Comparison of ENCODE assay signal across 12 cellular contexts in the genomic region with DNA sequence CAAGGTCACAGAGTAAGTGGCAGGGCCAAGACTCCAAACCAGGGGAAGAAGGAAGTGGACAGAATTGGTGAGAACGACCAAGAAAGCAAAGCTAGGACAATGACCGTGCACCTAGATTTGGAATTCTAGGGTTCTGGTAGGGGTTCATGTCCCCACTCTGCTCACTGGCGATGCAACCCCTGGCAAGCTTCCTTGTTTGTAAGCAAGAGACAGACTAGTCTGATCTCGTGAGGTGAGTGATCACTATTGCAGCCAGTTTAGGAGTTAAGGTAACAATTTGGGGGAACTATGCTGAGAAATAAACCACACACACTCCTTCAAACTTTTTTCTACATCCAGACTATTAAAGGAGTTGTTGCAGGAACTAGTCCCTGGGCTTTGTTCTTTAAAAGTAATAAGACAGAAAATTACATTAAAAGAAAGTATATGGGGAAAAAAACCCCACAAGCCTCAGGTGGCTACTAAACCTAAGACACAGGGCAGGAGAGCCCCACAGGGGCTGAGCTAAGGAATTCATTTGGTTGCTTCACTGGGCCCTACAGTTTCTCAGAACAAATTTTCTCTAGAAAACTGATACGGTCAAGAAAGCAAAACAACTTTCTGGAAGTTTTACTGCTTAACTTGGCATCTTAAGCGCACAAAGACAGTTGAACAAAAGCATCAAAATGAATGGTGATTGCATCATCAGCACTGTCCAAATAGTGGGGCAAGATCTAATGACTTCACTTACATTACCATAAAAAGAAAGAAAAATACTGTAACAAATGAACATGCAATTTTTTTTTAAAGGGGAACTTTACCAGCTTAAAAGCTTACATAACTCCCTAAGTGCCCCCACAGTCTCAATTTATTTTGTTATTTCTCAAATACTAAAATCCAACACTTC. TPM values are rescaled to one million over a fixed set of nuclear protein-coding genes. Genes with fewer than 3 reads are reported as not detected.
DNase-seq lines count a peak whose midpoint lies in the region; ATAC-seq and TF ChIP-seq lines count a peak whose summit lies in the region.
"Had no signal": no experiment of that assay in that cellular context is flagged by ENCODE, and none has a peak within 500 bp of the region (broad histone marks: within the 10 kb centered on the region; RNA-seq: fewer than 3 reads in every experiment).

No MANE protein-coding gene starts in this region.

- peak overlapping the region; percentile 33 to 41 for H3K27ac ChIP-seq in uterus
- H3K27ac ChIP-seq: prostate gland, WERI-Rb-1 had no signal

- H3K36me3 ChIP-seq in adipocyte (ENCODE audit: control insufficient read depth, insufficient read depth, low read length, severe bottlenecking): peaks cover 31% of the 10 kb centered on the region
- no peaks in the 10 kb centered on the region for H3K36me3 ChIP-seq in uterus

- H3K9me3 ChIP-seq in adipocyte (ENCODE audit: control insufficient read depth, low read length) (no peaks in the 10 kb centered on the region), uterus (no peaks in the 10 kb centered on the region)
- H3K9me3 ChIP-seq: prostate gland, tibial nerve had no signal

- H3K4me3 ChIP-seq in adipocyte (ENCODE audit: low read length) (peak overlapping the region; percentile 37), uterus (no peak overlapping the region)
- H3K4me3 ChIP-seq: prostate gland, tibial nerve had no signal

- DNase-seq in Right ventricle myocardium superior (no peak), cardiac septum (ENCODE audit: low spot score) (no peak), adipocyte (ENCODE audit: low read depth) (peak; percentile 69), iris pigment epithelial cell (ENCODE audit: low read depth) (peak; percentile 84), uterus (no peak), GM13976 (ENCODE audit: low spot score) (no peak), NCI-H510A (lab: John Stamatoyannopoulos, UW) (no peak), dermis blood vessel endothelial cell (no peak)
- DNase-seq: NCI-H446, WERI-Rb-1 had no signal

- TF ChIP-seq CTCF in uterus (IDR thresholded peaks at IDR 0.05) (no peak), GM13976 (IDR thresholded peaks at IDR 0.05; ENCODE audit: borderline replicate concordance, control extremely low read depth, extremely low read depth, insufficient read depth, missing control alignments) (no peak)

- ATAC-seq in Right ventricle myocardium superior (ENCODE audit: poor library complexity): peak; percentile 49

- no peaks in the 10 kb centered on the region for H3K27me3 ChIP-seq in adipocyte (replicated peaks; ENCODE audit: control insufficient read depth, insufficient read depth, low read length)
- H3K27me3 ChIP-seq in uterus: no peaks in the 10 kb centered on the region
- H3K27me3 ChIP-seq: tibial nerve had no signal

- no peak for TF ChIP-seq POLR2A in uterus (IDR thresholded peaks at IDR 0.05)

- intact Hi-C loops in Right ventricle myocardium superior (cut with DNase I): no loop called here
- intact Hi-C loops in cardiac septum (cut with DNase I): loop anchor here (5.0 kb wide), 1 partner anchor 48 kb away; a partner anchor contains a TSS
- intact Hi-C loops in uterus (cut with DNase I; ENCODE audit: low total_unique reads): no loop called here

- peak overlapping the region; percentile 33 for H3K9ac ChIP-seq in adipocyte (ENCODE audit: low read length)

- peaks cover 35% of the 10 kb centered on the region for H3K4me1 ChIP-seq in adipocyte (ENCODE audit: control insufficient read depth, insufficient read depth, low read length)
- H3K4me1 ChIP-seq in uterus: no peaks in the 10 kb centered on the region
- H3K4me1 ChIP-seq: prostate gland had no signal

- in situ Hi-C loops in GM13976 (cut with MboI; ENCODE audit: low sequenced_read_pairs, unreplicated experiment): no loop called here

RNA-seq across cellular contexts. Expression of a gene that starts 47.8 kb away (rescaled TPM):
- total RNA-seq in Right ventricle myocardium superior (25.2 TPM), cardiac septum (43.9 TPM), uterus (100 to 1,000 TPM in 1 of 4 donors, 10 to 100 TPM in 3; 72.9 to 251 (median 86.4) TPM), dermis blood vessel endothelial cell (89.7 and 112 TPM in 2 replicates)

Comparison
In these comparisons a context has a peak if more than half of its experiments do, and no peak if none do; other contexts are left out.
1. DNase-seq: peak in adipocyte (single experiment) and iris pigment epithelial cell (single experiment); none in Right ventricle myocardium superior (single experiment), cardiac septum (single experiment), uterus (0 of 2), GM13976 (single experiment), NCI-H510A (single experiment) and dermis blood vessel endothelial cell (single experiment).